8 cellular contexts compared by ENCODE assay signal in genomic region chr22:38271101-38271500, GRCh38. TPM values are rescaled to one million over a fixed set of nuclear protein-coding genes. Genes with fewer than 3 reads are reported as not detected.
A peak's percentile ranks its signal among the peaks of the same experiment; 100 is the strongest.
DNase-seq lines count a peak whose midpoint lies in the region; ATAC-seq and TF ChIP-seq lines count a peak whose summit lies in the region.

No MANE protein-coding gene starts in this region.

- intact Hi-C loops in activated CD4-positive, alpha-beta T cell treated with anti-CD3 and anti-CD28 coated beads, Interleukin-2, amount 10 ng/mL, durations not matched to agents 24 days and 14 days (cut with micrococcal nuclease): loop anchor here (10.0 kb wide), 1 partner anchor 84 kb away; no protein-coding TSS in a partner anchor

- DNase-seq in activated CD4-positive, alpha-beta T cell treated with anti-CD3 and anti-CD28 coated beads, Interleukin-2, amount 10 ng/mL, durations not matched to agents 24 days and 14 days: no peak
- DNase-seq in activated CD4-positive, alpha-beta T cell treated with anti-CD3 and anti-CD28 coated beads, Interleukin-2, amount 50 U/mL, for 4 hours: no peak
- DNase-seq in activated CD4-positive, alpha-beta memory T cell treated with anti-CD3 and anti-CD28 coated beads, Interleukin-2, amount 10 ng/mL, durations not matched to agents 7 days and 5 days: no peak
- DNase-seq in substantia nigra (lab: John Stamatoyannopoulos, UW) (no peak), cerebellar cortex (ENCODE audit: low spot score) (no peak), epidermal melanocyte (ENCODE audit: insufficient read length, low spot score) (no peak)

- peaks cover 4% of the 10 kb centered on the region for H3K27me3 Mint-ChIP-seq in activated CD4-positive, alpha-beta T cell treated with anti-CD3 and anti-CD28 coated beads, Interleukin-2, amount 10 ng/mL, durations not matched to agents 24 days and 14 days
- H3K27me3 Mint-ChIP-seq in activated CD4-positive, alpha-beta memory T cell treated with anti-CD3 and anti-CD28 coated beads, Interleukin-2, amount 10 ng/mL, durations not matched to agents 7 days and 5 days: peaks cover 2% of the 10 kb centered on the region

- no peak for ATAC-seq in GM18505 (IDR thresholded peaks at IDR 0.05; ENCODE audit: unreplicated experiment)

- no peak overlapping the region for H3K27ac Mint-ChIP-seq in activated CD4-positive, alpha-beta T cell treated with anti-CD3 and anti-CD28 coated beads, Interleukin-2, amount 10 ng/mL, durations not matched to agents 24 days and 14 days
- no peak overlapping the region for H3K27ac Mint-ChIP-seq in activated CD4-positive, alpha-beta memory T cell treated with anti-CD3 and anti-CD28 coated beads, Interleukin-2, amount 10 ng/mL, durations not matched to agents 7 days and 5 days

- H3K36me3 Mint-ChIP-seq in activated CD4-positive, alpha-beta T cell treated with anti-CD3 and anti-CD28 coated beads, Interleukin-2, amount 10 ng/mL, durations not matched to agents 24 days and 14 days (ENCODE audit: low read depth): peaks cover 4% of the 10 kb centered on the region
- peaks cover 13% of the 10 kb centered on the region for H3K36me3 Mint-ChIP-seq in activated CD4-positive, alpha-beta memory T cell treated with anti-CD3 and anti-CD28 coated beads, Interleukin-2, amount 10 ng/mL, durations not matched to agents 7 days and 5 days (ENCODE audit: low read depth)

- no peaks in the 10 kb centered on the region for H3K9me3 ChIP-seq in iPS-20b (ENCODE audit: insufficient read depth, low read depth, low read length)

- peaks cover 12% of the 10 kb centered on the region; the same call in 1 of the 2 replicates for H3K4me1 ChIP-seq in iPS-20b (ENCODE audit: insufficient read depth, low read length)

- CTCF ChIA-PET in activated CD4-positive, alpha-beta memory T cell treated with anti-CD3 and anti-CD28 coated beads, Interleukin-2, amount 10 ng/mL, durations not matched to agents 7 days and 5 days (lab: Charles Lee): interaction anchor here (1.0 kb wide), 1 partner anchor 219 kb away, joined by 3 read pairs; no protein-coding TSS in a partner anchor

- peak overlapping the region; percentile 8 for H3K4me3 Mint-ChIP-seq in activated CD4-positive, alpha-beta T cell treated with anti-CD3 and anti-CD28 coated beads, Interleukin-2, amount 10 ng/mL, durations not matched to agents 24 days and 14 days
- H3K4me3 Mint-ChIP-seq in activated CD4-positive, alpha-beta memory T cell treated with anti-CD3 and anti-CD28 coated beads, Interleukin-2, amount 10 ng/mL, durations not matched to agents 7 days and 5 days: peak overlapping the region; percentile 23

- H3K27ac ChIP-seq in iPS-20b (ENCODE audit: low read length) (no peak overlapping the region), substantia nigra (ENCODE audit: low read depth, low read length, poor library complexity, severe bottlenecking) (peak overlapping the region; percentile 98)

- peaks cover 5% of the 10 kb centered on the region; the same call in 1 of the 2 replicates for H3K27me3 ChIP-seq in iPS-20b (ENCODE audit: insufficient read depth, low read length)

- H3K9ac ChIP-seq in iPS-20b (ENCODE audit: low read depth, low read length): no peak overlapping the region

- H3K36me3 ChIP-seq in iPS-20b (ENCODE audit: insufficient read depth, low read depth, low read length): peaks cover under 1% of the 10 kb centered on the region; the same call in 1 of the 2 replicates

- no peaks in the 10 kb centered on the region for H3K9me3 Mint-ChIP-seq in activated CD4-positive, alpha-beta T cell treated with anti-CD3 and anti-CD28 coated beads, Interleukin-2, amount 10 ng/mL, durations not matched to agents 24 days and 14 days
- no peaks in the 10 kb centered on the region for H3K9me3 Mint-ChIP-seq in activated CD4-positive, alpha-beta memory T cell treated with anti-CD3 and anti-CD28 coated beads, Interleukin-2, amount 10 ng/mL, durations not matched to agents 7 days and 5 days

- no peak for TF ChIP-seq POLR2A in GM18505 (IDR thresholded peaks at IDR 0.05; ENCODE audit: borderline replicate concordance, extremely low read depth, insufficient read depth, insufficient read length)

- peak overlapping the region; percentile 96 for H3K4me3 ChIP-seq in iPS-20b (ENCODE audit: low read length)

- H3K4me1 Mint-ChIP-seq in activated CD4-positive, alpha-beta T cell treated with anti-CD3 and anti-CD28 coated beads, Interleukin-2, amount 10 ng/mL, durations not matched to agents 24 days and 14 days: peaks cover 45% of the 10 kb centered on the region
- H3K4me1 Mint-ChIP-seq in activated CD4-positive, alpha-beta memory T cell treated with anti-CD3 and anti-CD28 coated beads, Interleukin-2, amount 10 ng/mL, durations not matched to agents 7 days and 5 days: peaks cover 65% of the 10 kb centered on the region

- POLR2A ChIA-PET in activated CD4-positive, alpha-beta memory T cell treated with anti-CD3 and anti-CD28 coated beads, Interleukin-2, amount 10 ng/mL, durations not matched to agents 7 days and 5 days (lab: Charles Lee): interaction anchor here (2.4 kb wide), 1 partner anchor 11 kb away, joined by 9 read pairs; no protein-coding TSS in a partner anchor

RNA-seq across cellular contexts. Expression of gene TMEM184B, which starts 1.7 kb away (rescaled TPM):
- 31.9 and 33.1 TPM in 2 replicates for total RNA-seq in activated CD4-positive, alpha-beta T cell treated with anti-CD3 and anti-CD28 coated beads, Interleukin-2, amount 10 ng/mL, durations not matched to agents 24 days and 14 days
- total RNA-seq in activated CD4-positive, alpha-beta memory T cell treated with anti-CD3 and anti-CD28 coated beads, Interleukin-2, amount 10 ng/mL, durations not matched to agents 7 days and 5 days: 10 to 100 TPM; 45.9 to 49.3 TPM

RNA-seq across cellular contexts. Expression of gene CSNK1E, which starts 46.1 kb away (rescaled TPM):
- total RNA-seq in activated CD4-positive, alpha-beta T cell treated with anti-CD3 and anti-CD28 coated beads, Interleukin-2, amount 10 ng/mL, durations not matched to agents 24 days and 14 days: 157 and 159 TPM in 2 replicates
- total RNA-seq in activated CD4-positive, alpha-beta memory T cell treated with anti-CD3 and anti-CD28 coated beads, Interleukin-2, amount 10 ng/mL, durations not matched to agents 7 days and 5 days: 100 to 1,000 TPM in 1 of 2 experiments, 10 to 100 TPM in 1; 99.9 to 102 TPM
